In genomic region chr20:41044409-41045062, GRCh38 we compare ENCODE assay signal across 33 cellular contexts. TPM values are rescaled to one million over a fixed set of nuclear protein-coding genes. Genes with fewer than 3 reads are reported as not detected.
DNase-seq lines count a peak whose midpoint lies in the region; ATAC-seq and TF ChIP-seq lines count a peak whose summit lies in the region.
"Had no signal": no experiment of that assay in that cellular context is flagged by ENCODE, and none has a peak within 500 bp of the region (broad histone marks: within the 10 kb centered on the region; RNA-seq: fewer than 3 reads in every experiment).

No MANE protein-coding gene starts in this region.

- H3K27ac ChIP-seq in left ventricle myocardium inferior (replicated peaks) = peak overlapping the region; percentile 14
- peak overlapping the region in 1 of 2 donors; percentile 24 for H3K27ac ChIP-seq in right atrium auricular region
- H3K27ac ChIP-seq in rectal smooth muscle tissue (ENCODE audit: low read depth, low read length) = peak overlapping the region; percentile 18
- H3K27ac ChIP-seq: coronary artery, GM23248, heart right ventricle, HL-60, SK-N-MC, tibial nerve had no signal

- H3K36me3 Mint-ChIP-seq in glutamatergic neuron (ENCODE audit: unreplicated experiment) = no peaks in the 10 kb centered on the region
- H3K36me3 Mint-ChIP-seq: memory B cell had no signal

- H3K36me3 ChIP-seq in left ventricle myocardium inferior = no peaks in the 10 kb centered on the region
- no peaks in the 10 kb centered on the region for H3K36me3 ChIP-seq in right atrium auricular region
- no peaks in the 10 kb centered on the region for H3K36me3 ChIP-seq in rectal smooth muscle tissue (ENCODE audit: control insufficient read depth, insufficient read depth, low read length)
- H3K36me3 ChIP-seq: heart right ventricle, tibial nerve had no signal

- intact Hi-C loops in left ventricle myocardium inferior (cut with micrococcal nuclease) (no loop called here), lower leg skin (cut with DNase I; ENCODE audit: low total_unique reads) (no loop called here)

- no peak overlapping the region for H3K9ac ChIP-seq in rectal smooth muscle tissue (ENCODE audit: low read length)
- H3K9ac ChIP-seq: GM23248 had no signal

- H3K4me1 ChIP-seq in left ventricle myocardium inferior (peaks cover 98% of the 10 kb centered on the region), right atrium auricular region (peaks cover 0 to 82% of the 10 kb centered on the region in 2 donors), rectal smooth muscle tissue (ENCODE audit: control insufficient read depth, insufficient read depth, low read length) (peaks cover 18% of the 10 kb centered on the region)

- H3K9me3 ChIP-seq in left ventricle myocardium inferior (replicated peaks) (no peaks in the 10 kb centered on the region), right atrium auricular region (no peaks in the 10 kb centered on the region)
- H3K9me3 ChIP-seq: heart right ventricle, tibial nerve had no signal

- H3K4me3 Mint-ChIP-seq in glutamatergic neuron (ENCODE audit: unreplicated experiment) = peak overlapping the region; percentile 55
- H3K4me3 Mint-ChIP-seq: activated naive CD4-positive, alpha-beta T cell treated with anti-CD3 and anti-CD28 coated beads, Interleukin-2, amount 10 ng/mL, durations not matched to agents 7 days and 5 days; CD14-positive monocyte; effector memory CD8-positive, alpha-beta T cell; HFFc6; memory B cell had no signal

- H3K4me1 Mint-ChIP-seq in glutamatergic neuron (ENCODE audit: low read depth, unreplicated experiment) = peaks cover 28% of the 10 kb centered on the region

- no peak for TF ChIP-seq CTCF in left ventricle myocardium inferior (IDR thresholded peaks at IDR 0.05; ENCODE audit: borderline replicate concordance)
- no peak for TF ChIP-seq CTCF in right atrium auricular region (IDR thresholded peaks at IDR 0.05)
- no peak for TF ChIP-seq CTCF in glutamatergic neuron (IDR thresholded peaks at IDR 0.05; ENCODE audit: partially characterized antibody, unreplicated experiment)
- TF ChIP-seq CTCF in lower leg skin (IDR thresholded peaks at IDR 0.05) = no peak

- ATAC-seq in HG02759 (IDR thresholded peaks at IDR 0.05; ENCODE audit: unreplicated experiment) = no peak
- ATAC-seq: effector memory CD8-positive, alpha-beta T cell; esophagus mucosa had no signal

- H3K27me3 ChIP-seq in left ventricle myocardium inferior (ENCODE audit: low read depth) = no peaks in the 10 kb centered on the region
- no peaks in the 10 kb centered on the region for H3K27me3 ChIP-seq in right atrium auricular region
- H3K27me3 ChIP-seq in rectal smooth muscle tissue (ENCODE audit: control insufficient read depth, insufficient read depth, low read length) = no peaks in the 10 kb centered on the region
- H3K27me3 ChIP-seq: heart right ventricle, tibial nerve had no signal

- peaks cover 4% of the 10 kb centered on the region for H3K9me3 Mint-ChIP-seq in glutamatergic neuron (ENCODE audit: unreplicated experiment)
- H3K9me3 Mint-ChIP-seq: activated naive CD4-positive, alpha-beta T cell treated with anti-CD3 and anti-CD28 coated beads, Interleukin-2, amount 10 ng/mL, durations not matched to agents 7 days and 5 days; CD14-positive monocyte; effector memory CD8-positive, alpha-beta T cell; HFFc6; memory B cell had no signal

- TF ChIP-seq POLR2A in lower leg skin (IDR thresholded peaks at IDR 0.05) = no peak

- WGBS in lower leg skin, 2 donors = 94 to 96% methylated on average over 9 of the region's 9 CpGs

- no peaks in the 10 kb centered on the region for H3K27me3 Mint-ChIP-seq in glutamatergic neuron (ENCODE audit: unreplicated experiment)
- H3K27me3 Mint-ChIP-seq: activated naive CD4-positive, alpha-beta T cell treated with anti-CD3 and anti-CD28 coated beads, Interleukin-2, amount 10 ng/mL, durations not matched to agents 7 days and 5 days; effector memory CD8-positive, alpha-beta T cell; memory B cell had no signal

- peak overlapping the region; percentile 46 for H3K27ac Mint-ChIP-seq in glutamatergic neuron (ENCODE audit: unreplicated experiment)
- H3K27ac Mint-ChIP-seq: activated naive CD4-positive, alpha-beta T cell treated with anti-CD3 and anti-CD28 coated beads, Interleukin-2, amount 10 ng/mL, durations not matched to agents 7 days and 5 days; HFFc6; memory B cell had no signal

- DNase-seq in NCI-H510A treated with DMSO at 0.1 percent for 48 hours (lab: John Stamatoyannopoulos, UW) (peak; percentile 15), NCI-H510A (lab: John Stamatoyannopoulos, UW) (no peak), left ventricle myocardium inferior (no peak), right atrium auricular region (ENCODE audit: low spot score) (no peak), glutamatergic neuron (no peak), lower leg skin (ENCODE audit: low spot score in 2 of 2) (no peak)
- DNase-seq: 8988T; activated CD4-positive, alpha-beta T cell treated with anti-CD3 and anti-CD28 coated beads for 48 hours; activated naive CD4-positive, alpha-beta T cell treated with anti-CD3 and anti-CD28 coated beads, Interleukin-2, amount 10 ng/mL, durations not matched to agents 7 days and 5 days; activated T-cell treated with anti-CD3 and anti-CD28 coated beads, Interleukin-2, amount 50 U/mL, for 48 hours; aorta; DMS 273 treated with DMSO at 0.1 percent for 48 hours; effector memory CD8-positive, alpha-beta T cell; foreskin fibroblast; GM23248; heart right ventricle; HFFc6; kidney glomerular epithelial cell; NCI-H187; NCI-H526 treated with DMSO at 0.1 percent for 48 hours; nucleus accumbens; stimulated activated CD4-positive, alpha-beta T cell treated with anti-CD3 and anti-CD28 coated beads, Interleukin-1b, Interleukin-23, amount 100 ng/mL, for 48 hours; stimulated activated CD8-positive, alpha-beta memory T cell treated with anti-CD3 and anti-CD28 coated beads, Interleukin-4, amount 100 ng/mL, for 48 hours had no signal

- H3K4me3 ChIP-seq in left ventricle myocardium inferior = no peak overlapping the region
- no peak overlapping the region for H3K4me3 ChIP-seq in right atrium auricular region
- no peak overlapping the region for H3K4me3 ChIP-seq in rectal smooth muscle tissue (ENCODE audit: low read length)
- H3K4me3 ChIP-seq in lower leg skin (ENCODE audit: low read depth, poor library complexity, severe bottlenecking) = no peak overlapping the region
- H3K4me3 ChIP-seq: coronary artery, GM23248, heart right ventricle, SK-N-MC, smooth muscle cell, tibial nerve had no signal

RNA-seq across cellular contexts. Expression of gene TOP1, which starts 15.9 kb away (rescaled TPM):
- 23.9 TPM for total RNA-seq in left ventricle myocardium inferior
- total RNA-seq in right atrium auricular region = 10 to 100 TPM; 19.7 to 21.2 TPM
- 68.7 TPM for total RNA-seq in glutamatergic neuron (ENCODE audit: unreplicated experiment)
- 10 to 100 TPM; 29.8 to 37.1 (median 31.9) TPM for total RNA-seq in lower leg skin
